Comparison of ENCODE assay signal across 8 cellular contexts in the genomic region with DNA sequence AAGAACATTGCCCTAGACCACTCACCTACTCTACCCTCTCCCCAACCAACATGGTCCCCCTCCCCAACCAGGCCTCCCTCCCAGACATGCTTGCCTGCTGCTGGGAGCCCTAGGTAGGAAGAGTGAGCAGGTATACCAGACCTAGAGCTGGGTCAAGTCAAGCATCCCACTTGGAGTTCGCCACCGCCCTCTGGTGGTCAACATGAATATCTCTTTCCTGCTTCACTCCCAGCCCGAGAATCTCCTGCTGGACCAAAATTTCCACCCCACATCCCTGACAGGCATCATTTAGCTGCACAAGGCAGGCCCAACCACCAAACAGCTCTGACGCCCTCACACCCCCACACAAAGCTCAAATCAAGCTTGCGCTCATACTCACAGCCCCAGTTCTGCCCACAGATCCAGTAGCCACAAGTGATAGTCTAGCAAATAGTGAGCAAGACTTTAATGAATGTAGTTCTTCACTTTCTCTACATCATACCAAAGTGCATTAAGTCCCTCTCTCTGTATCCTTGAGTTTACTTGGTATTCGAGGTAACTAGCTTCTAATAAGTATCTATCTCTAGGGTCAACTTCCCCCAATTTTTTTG.
A peak's percentile ranks its signal among the peaks of the same experiment; 100 is the strongest.
DNase-seq lines count a peak whose midpoint lies in the region; ATAC-seq and TF ChIP-seq lines count a peak whose summit lies in the region.

No MANE protein-coding gene starts in this region.

- H3K36me3 Mint-ChIP-seq in T-helper 2 cell treated with Interferon-gamma antibody and Interleukin-4, amounts not matched to agents 5 μg/mL and 100 μg/mL, for 36 hours (ENCODE audit: low read depth): no peaks in the 10 kb centered on the region

- no peaks in the 10 kb centered on the region for H3K9me3 ChIP-seq in BE2C

- H3K4me1 ChIP-seq in BE2C: peaks cover 11% of the 10 kb centered on the region

- H3K27me3 ChIP-seq in BE2C: no peaks in the 10 kb centered on the region

- no peak overlapping the region for H3K4me3 Mint-ChIP-seq in T-helper 2 cell treated with Interferon-gamma antibody and Interleukin-4, amounts not matched to agents 5 μg/mL and 100 μg/mL, for 36 hours

- peaks cover 48% of the 10 kb centered on the region for H3K36me3 ChIP-seq in BE2C

- ATAC-seq in GM19328 (IDR thresholded peaks at IDR 0.05; ENCODE audit: unreplicated experiment): peak; percentile 71
- ATAC-seq in HG02642 (IDR thresholded peaks at IDR 0.05; ENCODE audit: poor library complexity, unreplicated experiment): no peak

- no peak overlapping the region for H3K27ac Mint-ChIP-seq in T-helper 2 cell treated with Interferon-gamma antibody and Interleukin-4, amounts not matched to agents 5 μg/mL and 100 μg/mL, for 36 hours

- H3K4me1 Mint-ChIP-seq in T-helper 2 cell treated with Interferon-gamma antibody and Interleukin-4, amounts not matched to agents 5 μg/mL and 100 μg/mL, for 36 hours (ENCODE audit: low read depth): no peaks in the 10 kb centered on the region

- TF ChIP-seq CTCF in BE2C (IDR thresholded peaks at IDR 0.05; ENCODE audit: low read depth, low read length) (peak; percentile 85), astrocyte of the cerebellum (IDR thresholded peaks at IDR 0.05; ENCODE audit: low read depth, low read length, missing control alignments) (peak; percentile 83)

- no peaks in the 10 kb centered on the region for H3K9me3 Mint-ChIP-seq in T-helper 2 cell treated with Interferon-gamma antibody and Interleukin-4, amounts not matched to agents 5 μg/mL and 100 μg/mL, for 36 hours

- DNase-seq in BE2C (peak; percentile 79), NCI-H1048 (lab: John Stamatoyannopoulos, UW) (peak; percentile 38), astrocyte of the cerebellum (ENCODE audit: low read depth) (peak; percentile 64), hypothalamus (lab: John Stamatoyannopoulos, UW) (peak in 45 of 51 donors; percentile 15 to 80 (median 51)), smooth muscle cell of the brain vasculature (ENCODE audit: low read depth, low spot score) (peak; percentile 49)
- DNase-seq in T-helper 2 cell treated with Interferon-gamma antibody and Interleukin-4, amounts not matched to agents 5 μg/mL and 100 μg/mL, for 36 hours (ENCODE audit: low spot score): peak; percentile 23

- H3K4me3 ChIP-seq in BE2C (ENCODE audit: low read depth, low read length): no peak overlapping the region
- no peak overlapping the region for H3K4me3 ChIP-seq in astrocyte of the cerebellum (ENCODE audit: low read depth, low read length)

- in situ Hi-C loops in astrocyte of the cerebellum (cut with HindIII; ENCODE audit: low sequenced_read_pairs): no loop called here

- H3K27me3 Mint-ChIP-seq in T-helper 2 cell treated with Interferon-gamma antibody and Interleukin-4, amounts not matched to agents 5 μg/mL and 100 μg/mL, for 36 hours (ENCODE audit: low read depth): no peaks in the 10 kb centered on the region

Comparison
In these comparisons a context has a peak if more than half of its experiments do, and no peak if none do; other contexts are left out.
1. DNase-seq: peak in every context shown above with its lines; median percentile 79 in BE2C; 64 in astrocyte of the cerebellum; 51 in hypothalamus; 49 in smooth muscle cell of the brain vasculature; 38 in NCI-H1048; 23 in T-helper 2 cell treated with Interferon-gamma antibody and Interleukin-4, amounts not matched to agents 5 μg/mL and 100 μg/mL, for 36 hours.